In the genomic region with DNA sequence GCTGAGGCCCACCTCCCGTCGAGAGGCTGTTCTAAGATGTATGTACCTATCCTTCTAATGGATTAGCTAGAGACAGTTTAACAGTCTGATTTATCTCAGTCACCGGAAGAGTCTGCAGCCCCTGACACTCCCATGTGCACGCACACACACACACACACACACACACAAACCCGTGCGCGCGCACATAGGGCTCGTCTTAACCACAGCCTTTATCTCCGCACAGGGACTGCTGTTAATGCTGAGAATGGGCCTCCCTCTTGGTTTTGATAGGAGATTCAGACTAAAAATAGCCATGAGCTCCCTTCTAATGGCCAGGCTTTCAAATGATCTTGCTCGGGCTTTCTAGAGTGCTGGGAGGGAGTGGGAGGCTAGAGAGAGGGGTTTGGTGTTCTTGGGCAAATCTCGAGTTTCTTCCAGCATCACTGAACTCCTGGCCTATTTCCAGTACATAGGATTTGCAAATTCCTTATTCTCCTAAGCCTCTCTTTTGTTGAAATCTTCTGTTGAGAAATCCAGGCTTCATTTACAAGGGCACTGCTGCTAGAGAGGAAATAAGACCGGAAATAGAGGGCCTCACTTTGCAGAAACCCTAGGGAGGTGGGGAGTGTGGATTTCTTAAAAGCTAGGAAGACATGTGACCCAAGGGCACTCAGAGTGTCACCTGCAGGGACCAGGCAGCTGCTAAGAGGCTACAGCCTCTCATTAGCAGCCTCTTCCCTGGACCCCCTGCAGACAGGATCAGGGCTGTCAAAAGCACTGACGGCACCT, we compare ENCODE assay signal across 9 cellular contexts. TPM values are rescaled to one million over a fixed set of nuclear protein-coding genes. Genes with fewer than 3 reads are reported as not detected.
A peak's percentile ranks its signal among the peaks of the same experiment; 100 is the strongest.
DNase-seq lines count a peak whose midpoint lies in the region; ATAC-seq and TF ChIP-seq lines count a peak whose summit lies in the region.
"Had no signal": no experiment of that assay in that cellular context is flagged by ENCODE, and none has a peak within 500 bp of the region (broad histone marks: within the 10 kb centered on the region; RNA-seq: fewer than 3 reads in every experiment).

No MANE protein-coding gene starts in this region.

- no peak for TF ChIP-seq POLR2A in GM18505 (IDR thresholded peaks at IDR 0.05; ENCODE audit: borderline replicate concordance, extremely low read depth, insufficient read depth, insufficient read length)

- H3K36me3 Mint-ChIP-seq in activated T-helper 1 cell treated with anti-CD3 and anti-CD28 coated beads, Interleukin-12 subunit alpha, Interleukin-12 subunit beta, Interleukin-2, Interleukin-4 antibody, amounts not matched to agents 30 ng/mL and 10 ng/mL and 1 ng/mL, durations not matched to agents 14 hours and 24 hours and 36 hours (ENCODE audit: low read depth), result no peaks in the 10 kb centered on the region
- peaks cover 35% of the 10 kb centered on the region for H3K36me3 Mint-ChIP-seq in nephron (ENCODE audit: low read depth)

- no peaks in the 10 kb centered on the region for H3K9me3 Mint-ChIP-seq in activated T-helper 1 cell treated with anti-CD3 and anti-CD28 coated beads, Interleukin-12 subunit alpha, Interleukin-12 subunit beta, Interleukin-2, Interleukin-4 antibody, amounts not matched to agents 30 ng/mL and 10 ng/mL and 1 ng/mL, durations not matched to agents 14 hours and 24 hours and 36 hours
- H3K9me3 Mint-ChIP-seq in nephron, result peaks cover 12% of the 10 kb centered on the region

- TF ChIP-seq CTCF in nephron (IDR thresholded peaks at IDR 0.05; ENCODE audit: unreplicated experiment in 3 of 3), result no peak

- H3K27me3 ChIP-seq in aorta (ENCODE audit: control insufficient read depth in 1 of 2, insufficient read depth in 2 of 2, low read length in 1 of 2), result no peaks in the 10 kb centered on the region

- DNase-seq in NCI-H187 (lab: John Stamatoyannopoulos, UW) (peak; percentile 16 to 43), SHP77 treated with DMSO at 0.1 percent for 48 hours (lab: John Stamatoyannopoulos, UW) (no peak), globus pallidus (ENCODE audit: low spot score) (no peak), aorta (no peak)
- peak; percentile 7 for DNase-seq in activated T-helper 1 cell treated with anti-CD3 and anti-CD28 coated beads, Interleukin-12 subunit alpha, Interleukin-12 subunit beta, Interleukin-2, Interleukin-4 antibody, amounts not matched to agents 30 ng/mL and 10 ng/mL and 1 ng/mL, durations not matched to agents 14 hours and 24 hours and 36 hours (ENCODE audit: low spot score)

- no peaks in the 10 kb centered on the region for H3K9me3 ChIP-seq in aorta (ENCODE audit: control insufficient read depth, low read length)

- no peaks in the 10 kb centered on the region for H3K36me3 ChIP-seq in aorta (ENCODE audit: control insufficient read depth in 1 of 2, insufficient read depth in 2 of 2, low read length in 1 of 2)

- intact Hi-C loops in activated T-helper 1 cell treated with anti-CD3 and anti-CD28 coated beads, Interleukin-12 subunit alpha, Interleukin-12 subunit beta, Interleukin-2, Interleukin-4 antibody, amounts not matched to agents 30 ng/mL and 10 ng/mL and 1 ng/mL, durations not matched to agents 14 hours and 24 hours and 36 hours (cut with micrococcal nuclease), result no loop called here
- intact Hi-C loops in aorta (cut with DNase I), result no loop called here

- peak overlapping the region; percentile 63 for H3K27ac Mint-ChIP-seq in activated T-helper 1 cell treated with anti-CD3 and anti-CD28 coated beads, Interleukin-12 subunit alpha, Interleukin-12 subunit beta, Interleukin-2, Interleukin-4 antibody, amounts not matched to agents 30 ng/mL and 10 ng/mL and 1 ng/mL, durations not matched to agents 14 hours and 24 hours and 36 hours
- H3K27ac Mint-ChIP-seq in nephron, result peak overlapping the region in 2 of 3 experiments; percentile 93 to 99

- peaks cover 14% of the 10 kb centered on the region for H3K4me1 Mint-ChIP-seq in activated T-helper 1 cell treated with anti-CD3 and anti-CD28 coated beads, Interleukin-12 subunit alpha, Interleukin-12 subunit beta, Interleukin-2, Interleukin-4 antibody, amounts not matched to agents 30 ng/mL and 10 ng/mL and 1 ng/mL, durations not matched to agents 14 hours and 24 hours and 36 hours (ENCODE audit: low read depth)
- H3K4me1 Mint-ChIP-seq in nephron, result peaks cover 78% of the 10 kb centered on the region

- no peak overlapping the region for H3K27ac ChIP-seq in aorta (ENCODE audit: low read depth in 1 of 2, low read length in 2 of 2)

- WGBS in aorta, 2 donors, result 68 to 75% methylated on average over 14 of the region's 14 CpGs

- ATAC-seq in GM18505 (IDR thresholded peaks at IDR 0.05; ENCODE audit: unreplicated experiment) (peak; percentile 60), aorta (ENCODE audit: low FRiP score) (no peak)

- H3K4me3 ChIP-seq in aorta (ENCODE audit: low read length in 2 of 2), result no peak overlapping the region

- H3K4me1 ChIP-seq in aorta (ENCODE audit: control insufficient read depth in 1 of 2, insufficient read depth in 2 of 2, low read length in 2 of 2), result no peaks in the 10 kb centered on the region

- H3K4me3 Mint-ChIP-seq in activated T-helper 1 cell treated with anti-CD3 and anti-CD28 coated beads, Interleukin-12 subunit alpha, Interleukin-12 subunit beta, Interleukin-2, Interleukin-4 antibody, amounts not matched to agents 30 ng/mL and 10 ng/mL and 1 ng/mL, durations not matched to agents 14 hours and 24 hours and 36 hours, result peak overlapping the region; percentile 38
- H3K4me3 Mint-ChIP-seq in nephron, result peak overlapping the region; percentile 25 to 67 (median 60)

- peaks cover 4% of the 10 kb centered on the region for H3K27me3 Mint-ChIP-seq in activated T-helper 1 cell treated with anti-CD3 and anti-CD28 coated beads, Interleukin-12 subunit alpha, Interleukin-12 subunit beta, Interleukin-2, Interleukin-4 antibody, amounts not matched to agents 30 ng/mL and 10 ng/mL and 1 ng/mL, durations not matched to agents 14 hours and 24 hours and 36 hours (ENCODE audit: insufficient read depth)
- H3K27me3 Mint-ChIP-seq in nephron (ENCODE audit: low read depth), result peaks cover 4% of the 10 kb centered on the region

RNA-seq across cellular contexts. Expression of gene TMEM72, which starts 2.4 kb away (rescaled TPM):
- not detected in 2 replicates for total RNA-seq in activated T-helper 1 cell treated with anti-CD3 and anti-CD28 coated beads, Interleukin-12 subunit alpha, Interleukin-12 subunit beta, Interleukin-2, Interleukin-4 antibody, amounts not matched to agents 30 ng/mL and 10 ng/mL and 1 ng/mL, durations not matched to agents 14 hours and 24 hours and 36 hours
- not detected for total RNA-seq in aorta
- polyA plus RNA-seq in aorta, result not detected
- total RNA-seq: H4, kidney epithelial cell had no signal

RNA-seq across cellular contexts. Expression of gene RASSF4, which starts 46.1 kb away (rescaled TPM):
- total RNA-seq in activated T-helper 1 cell treated with anti-CD3 and anti-CD28 coated beads, Interleukin-12 subunit alpha, Interleukin-12 subunit beta, Interleukin-2, Interleukin-4 antibody, amounts not matched to agents 30 ng/mL and 10 ng/mL and 1 ng/mL, durations not matched to agents 14 hours and 24 hours and 36 hours, result 1.3 and 2.5 TPM in 2 replicates
- 10 to 100 TPM; 26.7 to 82.1 TPM for total RNA-seq in aorta
- 10 to 100 TPM; 13.5 to 32.0 TPM for polyA plus RNA-seq in aorta

Comparison
In these comparisons a context has a peak if more than half of its experiments do, and no peak if none do; other contexts are left out.
1. DNase-seq: peak in NCI-H187 (2 of 2) and activated T-helper 1 cell treated with anti-CD3 and anti-CD28 coated beads, Interleukin-12 subunit alpha, Interleukin-12 subunit beta, Interleukin-2, Interleukin-4 antibody, amounts not matched to agents 30 ng/mL and 10 ng/mL and 1 ng/mL, durations not matched to agents 14 hours and 24 hours and 36 hours (single experiment); none in SHP77 treated with DMSO at 0.1 percent for 48 hours (single experiment), globus pallidus (single experiment) and aorta (0 of 2).